Comparison of ENCODE assay signal across 8 cellular contexts in the genomic region with DNA sequence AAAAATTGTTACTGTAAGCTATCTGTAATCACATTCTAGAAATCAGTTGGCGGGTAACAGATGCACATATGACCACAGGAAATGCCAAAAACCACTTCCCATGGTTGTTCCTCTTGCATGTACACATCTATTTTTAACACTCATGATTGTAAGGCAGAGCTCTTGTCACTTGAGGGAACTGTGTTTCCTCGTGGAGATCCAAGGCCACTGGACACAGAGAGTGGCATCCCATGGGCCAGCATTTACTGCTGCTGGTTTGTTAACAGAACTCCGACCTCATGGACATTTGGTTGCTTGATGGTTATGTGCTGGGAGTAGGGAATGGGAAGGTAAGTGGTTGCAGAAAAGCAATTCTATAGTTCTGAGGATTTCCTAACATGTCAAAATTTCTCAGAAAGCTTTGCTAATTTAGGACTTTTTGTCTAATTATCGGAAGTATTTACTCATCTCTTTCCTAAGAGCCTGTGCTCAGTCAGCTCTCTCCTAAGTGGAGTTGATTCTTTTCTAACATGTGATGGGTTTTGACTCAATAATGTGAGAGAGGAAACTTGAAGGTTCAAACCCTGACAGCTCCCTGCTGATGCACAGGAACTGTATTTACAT.
DNase-seq lines count a peak whose midpoint lies in the region; ATAC-seq and TF ChIP-seq lines count a peak whose summit lies in the region.

No MANE protein-coding gene starts in this region.

- H3K9me3 Mint-ChIP-seq in activated CD8-positive, alpha-beta T cell treated with anti-CD3 and anti-CD28 coated beads for 36 hours, result peaks cover 17% of the 10 kb centered on the region
- peaks cover 25% of the 10 kb centered on the region for H3K9me3 Mint-ChIP-seq in natural killer cell treated with Interleukin-12 subunit alpha and Interleukin-12 subunit beta and Interleukin-15 and Interleukin-18, amount 100 ng/mL, for 72 hours

- peak overlapping the region; percentile 90 for H3K27ac Mint-ChIP-seq in activated CD8-positive, alpha-beta T cell treated with anti-CD3 and anti-CD28 coated beads for 36 hours
- peak overlapping the region; percentile 95 to 96 for H3K27ac Mint-ChIP-seq in natural killer cell treated with Interleukin-12 subunit alpha and Interleukin-12 subunit beta and Interleukin-15 and Interleukin-18, amount 100 ng/mL, for 72 hours

- in situ Hi-C loops in GM13976 (cut with MboI; ENCODE audit: low sequenced_read_pairs, unreplicated experiment), result no loop called here

- intact Hi-C loops in Right ventricle myocardium superior (cut with DNase I), result no loop called here
- intact Hi-C loops in activated CD8-positive, alpha-beta T cell treated with anti-CD3 and anti-CD28 coated beads for 36 hours (cut with micrococcal nuclease), result loop anchor here (10.0 kb wide), 1 partner anchor 89 kb away; no protein-coding TSS in a partner anchor

- CTCF ChIA-PET in activated CD8-positive, alpha-beta T cell treated with anti-CD3 and anti-CD28 coated beads for 36 hours (lab: Charles Lee), result interaction anchor here (1.0 to 1.2 kb wide), 3 partner anchors 14 to 589 kb away, joined by 3 read pairs; no protein-coding TSS in a partner anchor

- H3K4me3 ChIP-seq in right atrium auricular region, result no peak overlapping the region

- H3K4me1 ChIP-seq in right atrium auricular region, result no peaks in the 10 kb centered on the region

- peaks cover 5% of the 10 kb centered on the region for H3K36me3 Mint-ChIP-seq in activated CD8-positive, alpha-beta T cell treated with anti-CD3 and anti-CD28 coated beads for 36 hours (ENCODE audit: low read depth)
- peaks cover 38% of the 10 kb centered on the region for H3K36me3 Mint-ChIP-seq in natural killer cell treated with Interleukin-12 subunit alpha and Interleukin-12 subunit beta and Interleukin-15 and Interleukin-18, amount 100 ng/mL, for 72 hours

- TF ChIP-seq CTCF in right atrium auricular region (IDR thresholded peaks at IDR 0.05) (no peak), GM13976 (IDR thresholded peaks at IDR 0.05; ENCODE audit: borderline replicate concordance, control extremely low read depth, extremely low read depth, insufficient read depth, missing control alignments) (no peak)
- no peak for TF ChIP-seq CTCF in activated CD8-positive, alpha-beta T cell treated with anti-CD3 and anti-CD28 coated beads for 36 hours (IDR thresholded peaks at IDR 0.05)

- ATAC-seq in Right ventricle myocardium superior (ENCODE audit: poor library complexity), result peak; percentile 71
- ATAC-seq in HG03432 (IDR thresholded peaks at IDR 0.05; ENCODE audit: unreplicated experiment), result peak; percentile 79
- peak; percentile 59 for ATAC-seq in activated CD8-positive, alpha-beta T cell treated with anti-CD3 and anti-CD28 coated beads for 36 hours
- ATAC-seq in natural killer cell treated with Interleukin-12 subunit alpha and Interleukin-12 subunit beta and Interleukin-15 and Interleukin-18, amount 100 ng/mL, for 72 hours, result peak; percentile 79 to 86
- ATAC-seq in GM21360 (IDR thresholded peaks at IDR 0.05; ENCODE audit: unreplicated experiment), result no peak

- POLR2A ChIA-PET in activated CD8-positive, alpha-beta T cell treated with anti-CD3 and anti-CD28 coated beads for 36 hours (lab: Charles Lee), result interaction anchor here (0.6 to 1.3 kb wide), 5 partner anchors 13 to 583 kb away, joined by 3 to 5 read pairs (median 3); no protein-coding TSS in a partner anchor

- peaks cover 33% of the 10 kb centered on the region for H3K4me1 Mint-ChIP-seq in activated CD8-positive, alpha-beta T cell treated with anti-CD3 and anti-CD28 coated beads for 36 hours (ENCODE audit: low read depth)
- H3K4me1 Mint-ChIP-seq in natural killer cell treated with Interleukin-12 subunit alpha and Interleukin-12 subunit beta and Interleukin-15 and Interleukin-18, amount 100 ng/mL, for 72 hours (ENCODE audit: low read depth in 2 of 2), result peaks cover 66 to 72% of the 10 kb centered on the region in 2 donors

- H3K27ac ChIP-seq in right atrium auricular region, result no peak overlapping the region

- H3K36me3 ChIP-seq in right atrium auricular region, result no peaks in the 10 kb centered on the region

- peaks cover 8% of the 10 kb centered on the region for H3K27me3 Mint-ChIP-seq in activated CD8-positive, alpha-beta T cell treated with anti-CD3 and anti-CD28 coated beads for 36 hours
- no peaks in the 10 kb centered on the region for H3K27me3 Mint-ChIP-seq in natural killer cell treated with Interleukin-12 subunit alpha and Interleukin-12 subunit beta and Interleukin-15 and Interleukin-18, amount 100 ng/mL, for 72 hours

- DNase-seq in Right ventricle myocardium superior (peak; percentile 41), right atrium auricular region (ENCODE audit: low spot score) (no peak), GM13976 (ENCODE audit: low spot score) (no peak), iPS-NIHi7 (ENCODE audit: extremely low spot score) (no peak)
- peak; percentile 68 for DNase-seq in activated CD8-positive, alpha-beta T cell treated with anti-CD3 and anti-CD28 coated beads for 36 hours
- DNase-seq in natural killer cell treated with Interleukin-12 subunit alpha and Interleukin-12 subunit beta and Interleukin-15 and Interleukin-18, amount 100 ng/mL, for 72 hours (ENCODE audit: low spot score), result peak; percentile 79

- H3K4me3 Mint-ChIP-seq in activated CD8-positive, alpha-beta T cell treated with anti-CD3 and anti-CD28 coated beads for 36 hours, result no peak overlapping the region
- H3K4me3 Mint-ChIP-seq in natural killer cell treated with Interleukin-12 subunit alpha and Interleukin-12 subunit beta and Interleukin-15 and Interleukin-18, amount 100 ng/mL, for 72 hours, result peak overlapping the region; percentile 71

- H3K27me3 ChIP-seq in right atrium auricular region, result no peaks in the 10 kb centered on the region

- no peaks in the 10 kb centered on the region for H3K9me3 ChIP-seq in right atrium auricular region

Comparison
In these comparisons a context has a peak if more than half of its experiments do, and no peak if none do; other contexts are left out.
1. DNase-seq: peak in Right ventricle myocardium superior (single experiment), activated CD8-positive, alpha-beta T cell treated with anti-CD3 and anti-CD28 coated beads for 36 hours (single experiment) and natural killer cell treated with Interleukin-12 subunit alpha and Interleukin-12 subunit beta and Interleukin-15 and Interleukin-18, amount 100 ng/mL, for 72 hours (single experiment); none in right atrium auricular region (single experiment), GM13976 (single experiment) and iPS-NIHi7 (single experiment).